Comparison of ENCODE assay signal across 7 cellular contexts in genomic region chr1:16623337-16623736, GRCh38. TPM values are rescaled to one million over a fixed set of nuclear protein-coding genes. Genes with fewer than 3 reads are reported as not detected.
DNase-seq lines count a peak whose midpoint lies in the region; ATAC-seq, FAIRE-seq and TF ChIP-seq lines count a peak whose summit lies in the region.
"Not testable (repeated sequence)": the region's sequence is repeated elsewhere in the genome, so short reads cannot be mapped to it uniquely, and the experiment has no call there.

No MANE protein-coding gene starts in this region.

- H3K9ac ChIP-seq in astrocyte (ENCODE audit: low read length): not testable (repeated sequence)

- ATAC-seq in left lung: not testable (repeated sequence)

- not testable (repeated sequence) for H3K27me3 ChIP-seq in MG63; astrocyte (ENCODE audit: insufficient read depth, low read length); esophagus squamous epithelium; left lung; sigmoid colon

- H4K20me1 ChIP-seq in astrocyte (ENCODE audit: insufficient read depth, low read length): peaks cover 25% of the 10 kb centered on the region

- FAIRE-seq in astrocyte (lab: Jason Lieb, UNC): not testable (repeated sequence)

- not testable (repeated sequence) for H3K4me1 ChIP-seq in astrocyte (ENCODE audit: insufficient read depth, low read length); left lung; sigmoid colon
- peaks cover 13 to 31% (median 21%) of the 10 kb centered on the region in 3 donors for H3K4me1 ChIP-seq in esophagus squamous epithelium

- 34 to 56% methylated on average over 7 of the region's 7 CpGs for WGBS in esophagus squamous epithelium, 2 donors
- 42 to 79% methylated on average over 7 of the region's 7 CpGs for WGBS in sigmoid colon, 2 donors

- not testable (repeated sequence) for H3K4me3 ChIP-seq in MG63; astrocyte (ENCODE audit: insufficient read depth, low read depth, low read length); esophagus squamous epithelium; left lung; sigmoid colon

- H2AFZ ChIP-seq in astrocyte (ENCODE audit: low read depth, low read length): not testable (repeated sequence)

- POLR2A ChIA-PET in RWPE1 (lab: Yijun Ruan, JAX; ENCODE audit: low non-redundant PET): interaction anchor here (0.6 kb wide), 1 partner anchor 820 kb away, joined by 4 read pairs; no protein-coding TSS in a partner anchor

- H3K4me1 Mint-ChIP-seq in astrocyte (ENCODE audit: low read depth, unreplicated experiment): not testable (repeated sequence)

- H3K27ac ChIP-seq in RWPE1: peak overlapping the region; percentile 94
- not testable (repeated sequence) for H3K27ac ChIP-seq in astrocyte (ENCODE audit: low read depth, low read length); left lung; sigmoid colon
- H3K27ac ChIP-seq in esophagus squamous epithelium: peak overlapping the region in 3 of 4 donors; percentile 23 to 49 (median 31)

- H3K27me3 Mint-ChIP-seq in astrocyte (ENCODE audit: low read depth, unreplicated experiment): not testable (repeated sequence)

- H3K27ac Mint-ChIP-seq in astrocyte (ENCODE audit: unreplicated experiment): not testable (repeated sequence)

- not testable (repeated sequence) for TF ChIP-seq POLR2A in esophagus squamous epithelium (IDR thresholded peaks at IDR 0.05); sigmoid colon (IDR thresholded peaks at IDR 0.05)

- not testable (repeated sequence) for TF ChIP-seq CTCF in RWPE1 (conservative IDR thresholded peaks at IDR 0.05; ENCODE audit: low read depth); astrocyte (IDR thresholded peaks at IDR 0.05; ENCODE audit: insufficient read depth, low read depth, low read length); esophagus squamous epithelium (IDR thresholded peaks at IDR 0.05); left lung (IDR thresholded peaks at IDR 0.05); sigmoid colon (IDR thresholded peaks at IDR 0.05)

- H3K4me3 Mint-ChIP-seq in astrocyte (ENCODE audit: unreplicated experiment): not testable (repeated sequence)

- H3K36me3 Mint-ChIP-seq in astrocyte (ENCODE audit: low read depth, unreplicated experiment): not testable (repeated sequence)

- intact Hi-C loops in esophagus squamous epithelium (cut with DNase I): loop anchor here (2.0 kb wide), 1 partner anchor 323 kb away; no protein-coding TSS in a partner anchor
- intact Hi-C loops in left lung (cut with DNase I); sigmoid colon (cut with DNase I): not testable (repeated sequence)

- not testable (repeated sequence) for H3K79me2 ChIP-seq in astrocyte (ENCODE audit: insufficient read depth, low read length)

- DNase-seq in EL (peak; percentile 80), MG63 (peak; percentile 98), RWPE1 (ENCODE audit: low spot score) (peak; percentile 90), astrocyte (ENCODE audit: low read depth) (peak; percentile 88), left lung (peak; percentile 45 to 84), sigmoid colon (peak; percentile 72)
- not testable (repeated sequence) for DNase-seq in esophagus squamous epithelium (lab: John Stamatoyannopoulos, UW)

- not testable (repeated sequence) for H3K4me2 ChIP-seq in astrocyte (ENCODE audit: low read length)

- H3K9me3 ChIP-seq in MG63; astrocyte (ENCODE audit: insufficient read depth, low read depth, low read length); esophagus squamous epithelium; left lung; sigmoid colon: not testable (repeated sequence)

- CTCF ChIA-PET in RWPE1 (lab: Yijun Ruan, JAX): interaction anchor here (0.9 kb wide), 1 partner anchor 86 kb away, joined by 3 read pairs; no protein-coding TSS in a partner anchor

- H3K36me3 ChIP-seq in MG63 (peaks cover 29% of the 10 kb centered on the region), esophagus squamous epithelium (peaks cover 10 to 88% (median 26%) of the 10 kb centered on the region in 3 donors), left lung (peaks cover 0 to 79% of the 10 kb centered on the region in 2 donors), sigmoid colon (peaks cover 31 to 73% (median 47%) of the 10 kb centered on the region in 4 donors)
- H3K36me3 ChIP-seq in astrocyte (ENCODE audit: insufficient read depth, low read length): not testable (repeated sequence)

- TF ChIP-seq EP300 in sigmoid colon (IDR thresholded peaks at IDR 0.05): not testable (repeated sequence)

- H3K9me3 Mint-ChIP-seq in astrocyte (ENCODE audit: unreplicated experiment): not testable (repeated sequence)

RNA-seq across cellular contexts. Expression of gene NBPF1, which starts 10.0 kb away (rescaled TPM):
- total RNA-seq in MG63 (2014; rRNA removed; shearing (Covaris generic); ENCODE audit: low replicate concordance): 8.1 and 9.2 TPM in 2 replicates
- total RNA-seq in astrocyte (21.6 and 23.1 TPM in 2 replicates), esophagus squamous epithelium (10 to 100 TPM in 3 of 4 donors, 1 to 10 TPM in 1; 10.0 to 23.5 (median 10.7) TPM), left lung (10 to 100 TPM; 35.2 to 40.1 TPM), sigmoid colon (10 to 100 TPM; 30.3 to 80.9 (median 37.2) TPM)
- 10 to 100 TPM; 12.1 to 42.8 (median 21.0) TPM for polyA plus RNA-seq in sigmoid colon

RNA-seq across cellular contexts. Expression of gene RNU1-3, which starts 43.4 kb away (rescaled TPM):
- not detected in 2 replicates for total RNA-seq in MG63 (2014; rRNA removed; shearing (Covaris generic); ENCODE audit: low replicate concordance)
- total RNA-seq in astrocyte (1,356 and 1,553 TPM in 2 replicates), esophagus squamous epithelium (under 1 TPM; under 0.01 TPM), left lung (1,000 to 10,000 TPM; 2,748 to 3,444 TPM), sigmoid colon (under 1 TPM; under 0.01 TPM)
- polyA plus RNA-seq in sigmoid colon: not detected

Comparison
In these comparisons a context has a peak if more than half of its experiments do, and no peak if none do; other contexts are left out.
1. RNA of gene RNU1-3, which starts 43.4 kb away (total RNA-seq): 2,748 to 3,444 TPM in left lung and 1,356 to 1,553 TPM in astrocyte; not detected in MG63, under 0.01 TPM in esophagus squamous epithelium and under 0.01 TPM in sigmoid colon; every median in the first group is over 1,000 times any median in the second.